In the genomic region with DNA sequence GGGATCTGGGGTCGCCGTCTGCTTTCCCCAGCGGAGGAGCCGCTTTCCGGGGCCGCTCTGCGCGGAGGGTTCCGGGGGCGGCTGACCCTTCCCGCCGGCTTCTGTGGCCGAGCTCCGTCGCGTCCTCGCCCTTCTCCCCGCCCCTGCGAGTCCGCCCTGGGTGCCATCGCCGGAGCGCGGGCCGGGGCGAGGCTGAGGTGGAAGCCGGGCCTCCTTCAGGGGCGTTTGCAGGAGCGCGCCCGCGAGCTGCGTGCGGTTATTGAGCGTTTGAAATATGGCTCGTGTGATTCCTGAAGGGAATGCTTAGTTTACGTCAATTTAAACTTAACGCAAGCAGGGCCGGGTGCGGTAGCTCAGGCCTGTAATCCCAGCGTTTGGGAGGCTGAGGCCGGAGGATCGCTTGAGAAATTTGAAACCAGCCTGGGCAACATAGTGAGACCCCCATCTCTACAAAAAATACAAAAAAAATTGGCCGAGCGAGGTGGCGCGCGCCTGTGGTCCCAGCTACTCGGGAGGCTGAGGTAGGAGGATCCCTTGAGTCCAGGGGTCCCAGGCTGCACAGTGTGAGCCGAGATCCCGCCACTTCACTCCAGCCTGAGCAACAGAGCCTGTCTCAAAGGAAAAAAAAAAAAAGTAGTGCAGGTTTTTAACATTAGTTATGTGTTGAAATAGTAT, we compare ENCODE assay signal across 1 cellular context.
TF ChIP-seq lines count a peak whose summit lies in the region.

No MANE protein-coding gene starts in this region.

TF ChIP-seq in K562, 482 proteins besides CTCF, POLR2A, EP300 and RAD21 (continued from another document and continues in another):
- peak; percentile 18; the same call in 1 of the 2 replicates for TF ChIP-seq ZBTB40 (IDR thresholded peaks at IDR 0.05)
- no peak for TF ChIP-seq ZBTB40 (CRISPR knock-in tag; IDR thresholded peaks at IDR 0.05)
- TF ChIP-seq, protein P1, sequence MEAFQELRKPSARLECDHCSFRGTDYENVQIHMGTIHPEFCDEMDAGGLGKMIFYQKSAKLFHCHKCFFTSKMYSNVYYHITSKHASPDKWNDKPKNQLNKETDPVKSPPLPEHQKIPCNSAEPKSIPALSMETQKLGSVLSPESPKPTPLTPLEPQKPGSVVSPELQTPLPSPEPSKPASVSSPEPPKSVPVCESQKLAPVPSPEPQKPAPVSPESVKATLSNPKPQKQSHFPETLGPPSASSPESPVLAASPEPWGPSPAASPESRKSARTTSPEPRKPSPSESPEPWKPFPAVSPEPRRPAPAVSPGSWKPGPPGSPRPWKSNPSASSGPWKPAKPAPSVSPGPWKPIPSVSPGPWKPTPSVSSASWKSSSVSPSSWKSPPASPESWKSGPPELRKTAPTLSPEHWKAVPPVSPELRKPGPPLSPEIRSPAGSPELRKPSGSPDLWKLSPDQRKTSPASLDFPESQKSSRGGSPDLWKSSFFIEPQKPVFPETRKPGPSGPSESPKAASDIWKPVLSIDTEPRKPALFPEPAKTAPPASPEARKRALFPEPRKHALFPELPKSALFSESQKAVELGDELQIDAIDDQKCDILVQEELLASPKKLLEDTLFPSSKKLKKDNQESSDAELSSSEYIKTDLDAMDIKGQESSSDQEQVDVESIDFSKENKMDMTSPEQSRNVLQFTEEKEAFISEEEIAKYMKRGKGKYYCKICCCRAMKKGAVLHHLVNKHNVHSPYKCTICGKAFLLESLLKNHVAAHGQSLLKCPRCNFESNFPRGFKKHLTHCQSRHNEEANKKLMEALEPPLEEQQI (IDR thresholded peaks at IDR 0.05), result no peak
- TF ChIP-seq SREBF1 (IDR thresholded peaks at IDR 0.05; ENCODE audit: borderline replicate concordance, low read depth, low read length), result no peak
- no peak for TF ChIP-seq TCF15 (CRISPR knock-in tag; IDR thresholded peaks at IDR 0.05)
- TF ChIP-seq ILK (tag; IDR thresholded peaks at IDR 0.05; ENCODE audit: borderline replicate concordance, low read depth), result no peak
- TF ChIP-seq AFF4 (CRISPR knock-in tag; IDR thresholded peaks at IDR 0.05), result 0 out of 2 replicates have a peak, but pooled peaks have one; percentile 37
- TF ChIP-seq ZNF444 (CRISPR knock-in tag; IDR thresholded peaks at IDR 0.05), result no peak
- peak; percentile 43; the same call in 1 of the 2 replicates for TF ChIP-seq SMARCA5 (IDR thresholded peaks at IDR 0.05)
- no peak for TF ChIP-seq NFIC (IDR thresholded peaks at IDR 0.05)
- TF ChIP-seq BCL6 (CRISPR knock-in tag; IDR thresholded peaks at IDR 0.05), result no peak
- TF ChIP-seq EGR1 (conservative IDR thresholded peaks at IDR 0.05), result peak; percentile 46
- TF ChIP-seq RBBP5 (IDR thresholded peaks at IDR 0.05; ENCODE audit: borderline replicate concordance, insufficient read depth, low read length, poor library complexity, severe bottlenecking), result peak; percentile 3
- no peak for TF ChIP-seq PHF20 (IDR thresholded peaks at IDR 0.05; ENCODE audit: partially characterized antibody)
- no peak for TF ChIP-seq SIX5 (IDR thresholded peaks at IDR 0.05; ENCODE audit: borderline replicate concordance in 1 of 2, insufficient read depth in 1 of 2, low read depth in 1 of 2, low read length in 2 of 2)
- 0 out of 4 replicates have a peak, but pooled peaks of 1 of the 2 experiments have one; percentile 39 for TF ChIP-seq HDAC1 (IDR thresholded peaks at IDR 0.05)
- 0 out of 2 replicates have a peak, but pooled peaks have one; percentile 26 for TF ChIP-seq HDAC2 (IDR thresholded peaks at IDR 0.05)
- TF ChIP-seq, protein P2, sequence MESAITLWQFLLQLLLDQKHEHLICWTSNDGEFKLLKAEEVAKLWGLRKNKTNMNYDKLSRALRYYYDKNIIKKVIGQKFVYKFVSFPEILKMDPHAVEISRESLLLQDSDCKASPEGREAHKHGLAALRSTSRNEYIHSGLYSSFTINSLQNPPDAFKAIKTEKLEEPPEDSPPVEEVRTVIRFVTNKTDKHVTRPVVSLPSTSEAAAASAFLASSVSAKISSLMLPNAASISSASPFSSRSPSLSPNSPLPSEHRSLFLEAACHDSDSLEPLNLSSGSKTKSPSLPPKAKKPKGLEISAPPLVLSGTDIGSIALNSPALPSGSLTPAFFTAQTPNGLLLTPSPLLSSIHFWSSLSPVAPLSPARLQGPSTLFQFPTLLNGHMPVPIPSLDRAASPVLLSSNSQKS (CRISPR knock-in tag; IDR thresholded peaks at IDR 0.05), result no peak
- TF ChIP-seq ZNF766 (CRISPR knock-in tag; conservative IDR thresholded peaks at IDR 0.05), result no peak
- no peak for TF ChIP-seq SAFB2 (IDR thresholded peaks at IDR 0.05; ENCODE audit: borderline replicate concordance, low read depth, low read length, severe bottlenecking)
- peak; percentile 65; the same call in 1 of the 2 replicates for TF ChIP-seq LCOR (CRISPR knock-in tag; IDR thresholded peaks at IDR 0.05)
- no peak for TF ChIP-seq FOXP1 (CRISPR knock-in tag; IDR thresholded peaks at IDR 0.05)
- TF ChIP-seq, protein P3, sequence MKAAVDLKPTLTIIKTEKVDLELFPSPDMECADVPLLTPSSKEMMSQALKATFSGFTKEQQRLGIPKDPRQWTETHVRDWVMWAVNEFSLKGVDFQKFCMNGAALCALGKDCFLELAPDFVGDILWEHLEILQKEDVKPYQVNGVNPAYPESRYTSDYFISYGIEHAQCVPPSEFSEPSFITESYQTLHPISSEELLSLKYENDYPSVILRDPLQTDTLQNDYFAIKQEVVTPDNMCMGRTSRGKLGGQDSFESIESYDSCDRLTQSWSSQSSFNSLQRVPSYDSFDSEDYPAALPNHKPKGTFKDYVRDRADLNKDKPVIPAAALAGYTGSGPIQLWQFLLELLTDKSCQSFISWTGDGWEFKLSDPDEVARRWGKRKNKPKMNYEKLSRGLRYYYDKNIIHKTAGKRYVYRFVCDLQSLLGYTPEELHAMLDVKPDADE (conservative IDR thresholded peaks at IDR 0.05; ENCODE audit: control insufficient read depth, low read depth, low read length), result no peak
